Comparison of ENCODE assay signal across 8 cellular contexts in the genomic region with DNA sequence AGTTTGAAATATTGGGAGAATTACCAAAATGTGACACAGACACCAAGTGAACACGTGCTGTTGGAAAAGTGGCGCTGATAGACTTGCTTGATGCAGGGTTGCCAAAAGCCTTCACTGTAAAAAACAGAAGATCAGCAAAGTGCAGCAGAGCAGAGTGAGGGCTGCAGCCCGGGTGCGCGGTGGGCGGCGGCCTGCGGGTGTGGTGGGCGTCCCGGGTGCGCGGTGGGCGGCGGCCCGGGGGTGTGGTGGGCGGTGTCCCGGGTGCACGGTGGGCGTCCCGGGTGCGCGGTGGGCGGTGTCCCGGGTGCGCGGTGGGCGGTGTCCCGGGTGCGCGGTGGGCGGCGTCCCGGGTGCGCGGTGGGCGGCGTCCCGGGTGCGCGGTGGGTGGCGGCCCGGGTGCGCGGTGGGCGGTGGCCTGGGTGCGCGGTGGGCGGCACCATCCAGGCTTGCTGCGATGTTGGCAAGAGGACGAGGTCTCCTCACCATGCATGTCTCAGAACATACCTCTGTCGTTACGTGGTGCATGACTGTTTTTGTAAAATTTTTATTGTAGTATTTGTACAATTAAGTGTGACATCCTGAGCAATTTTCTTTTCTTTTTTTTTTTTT. TPM values are rescaled to one million over a fixed set of nuclear protein-coding genes. Genes with fewer than 3 reads are reported as not detected.
DNase-seq lines count a peak whose midpoint lies in the region; ATAC-seq and TF ChIP-seq lines count a peak whose summit lies in the region.

No MANE protein-coding gene starts in this region.

- H3K27me3 ChIP-seq in upper lobe of right lung: no peaks in the 10 kb centered on the region

- ATAC-seq in activated T-cell treated with anti-CD3 and anti-CD28 coated beads, Interleukin-2, amount 50 U/mL, for 4 hours: peak; percentile 64 to 66
- peak; percentile 43 for ATAC-seq in upper lobe of right lung
- no peak for ATAC-seq in GM21390 (IDR thresholded peaks at IDR 0.05; ENCODE audit: unreplicated experiment)

- H3K4me1 Mint-ChIP-seq in IgD-negative memory B cell: peaks cover 0 to 8% (median 7%) of the 10 kb centered on the region in 3 donors
- H3K4me1 Mint-ChIP-seq in activated T-cell treated with anti-CD3 and anti-CD28 coated beads, Interleukin-2, amount 50 U/mL, for 4 hours (ENCODE audit: low read depth): peaks cover 7% of the 10 kb centered on the region

- intact Hi-C loops in upper lobe of right lung (cut with DNase I): no loop called here

- H3K9me3 ChIP-seq in upper lobe of right lung: no peaks in the 10 kb centered on the region

- no peaks in the 10 kb centered on the region for H3K27me3 Mint-ChIP-seq in IgD-negative memory B cell
- no peaks in the 10 kb centered on the region for H3K27me3 Mint-ChIP-seq in activated T-cell treated with anti-CD3 and anti-CD28 coated beads, Interleukin-2, amount 50 U/mL, for 4 hours (ENCODE audit: low read depth)

- no peaks in the 10 kb centered on the region for H3K36me3 Mint-ChIP-seq in IgD-negative memory B cell
- no peaks in the 10 kb centered on the region for H3K36me3 Mint-ChIP-seq in activated T-cell treated with anti-CD3 and anti-CD28 coated beads, Interleukin-2, amount 50 U/mL, for 4 hours (ENCODE audit: insufficient read depth)

- DNase-seq in ACHN (peak; percentile 19), iPS-NIHi11 (ENCODE audit: low spot score) (peak; percentile 74), upper lobe of right lung (no peak), retina (no peak), NCI-H510A (lab: John Stamatoyannopoulos, UW) (no peak)
- DNase-seq in activated T-cell treated with anti-CD3 and anti-CD28 coated beads, Interleukin-2, amount 50 U/mL, for 4 hours: peak; percentile 19

- in situ Hi-C loops in ACHN (cut with HindIII; ENCODE audit: low pct_ligation_motif_present, low pct_unique_long_range_greater_than_20kb, low sequenced_read_pairs): no loop called here

- H3K4me1 ChIP-seq in upper lobe of right lung: no peaks in the 10 kb centered on the region

- peak overlapping the region in 2 of 3 donors; percentile 48 to 59 for H3K27ac Mint-ChIP-seq in IgD-negative memory B cell

- H3K27ac ChIP-seq in upper lobe of right lung: no peak overlapping the region

- no peaks in the 10 kb centered on the region for H3K9me3 Mint-ChIP-seq in IgD-negative memory B cell
- no peaks in the 10 kb centered on the region for H3K9me3 Mint-ChIP-seq in activated T-cell treated with anti-CD3 and anti-CD28 coated beads, Interleukin-2, amount 50 U/mL, for 4 hours

- H3K4me3 ChIP-seq in upper lobe of right lung: no peak overlapping the region

- no peak for TF ChIP-seq CTCF in upper lobe of right lung (IDR thresholded peaks at IDR 0.05)

- peaks cover 11% of the 10 kb centered on the region for H3K36me3 ChIP-seq in upper lobe of right lung

- H3K4me3 Mint-ChIP-seq in IgD-negative memory B cell: peak overlapping the region; percentile 19 to 72 (median 53)
- peak overlapping the region; percentile 20 for H3K4me3 Mint-ChIP-seq in activated T-cell treated with anti-CD3 and anti-CD28 coated beads, Interleukin-2, amount 50 U/mL, for 4 hours

RNA-seq across cellular contexts. Expression of a gene that starts 34.1 kb away (rescaled TPM):
- 1.0 TPM for polyA plus RNA-seq in IgD-negative memory B cell
- total RNA-seq in activated T-cell treated with anti-CD3 and anti-CD28 coated beads, Interleukin-2, amount 50 U/mL, for 4 hours: 1 to 10 TPM in 2 of 3 donors, under 1 TPM in 1; 0.71 to 1.7 (median 1.2) TPM
- total RNA-seq in upper lobe of right lung: 3.2 TPM

RNA-seq across cellular contexts. Expression of a gene that starts 49.7 kb away (rescaled TPM):
- 3.8 TPM for polyA plus RNA-seq in IgD-negative memory B cell
- 10 to 100 TPM; 23.1 to 27.2 (median 24.8) TPM for total RNA-seq in activated T-cell treated with anti-CD3 and anti-CD28 coated beads, Interleukin-2, amount 50 U/mL, for 4 hours
- total RNA-seq in upper lobe of right lung: 86.6 TPM

RNA-seq across cellular contexts. Expression of a gene that starts 55.4 kb away (rescaled TPM):
- polyA plus RNA-seq in IgD-negative memory B cell: 3.7 TPM
- 100 to 1,000 TPM; 154 to 166 (median 154) TPM for total RNA-seq in activated T-cell treated with anti-CD3 and anti-CD28 coated beads, Interleukin-2, amount 50 U/mL, for 4 hours
- total RNA-seq in upper lobe of right lung: 74.8 TPM

Comparison
In these comparisons a context has a peak if more than half of its experiments do, and no peak if none do; other contexts are left out.
1. DNase-seq: peak in ACHN (single experiment), activated T-cell treated with anti-CD3 and anti-CD28 coated beads, Interleukin-2, amount 50 U/mL, for 4 hours (single experiment) and iPS-NIHi11 (single experiment); none in upper lobe of right lung (single experiment), retina (single experiment) and NCI-H510A (single experiment).